In the genomic region with DNA sequence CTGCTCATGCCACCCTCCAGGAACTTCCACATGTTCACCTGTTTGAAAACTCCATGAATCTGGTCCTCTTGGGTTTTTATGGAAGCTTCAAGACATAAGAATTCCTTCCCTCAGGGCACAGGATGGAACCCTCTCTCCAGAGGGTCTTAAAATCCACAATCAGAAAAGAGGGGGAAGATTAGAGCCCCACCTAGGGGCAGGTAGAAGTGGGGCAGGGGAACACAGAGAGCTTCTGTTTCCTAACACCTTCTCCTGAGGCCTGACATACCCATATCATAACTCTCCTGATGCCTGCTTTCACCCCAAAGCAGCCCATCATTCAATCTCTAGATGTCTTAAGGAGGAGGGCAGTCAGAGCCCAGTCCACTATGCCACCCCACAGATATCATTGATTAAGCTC, we compare ENCODE assay signal across 19 cellular contexts.
DNase-seq lines count a peak whose midpoint lies in the region; ATAC-seq, FAIRE-seq and TF ChIP-seq lines count a peak whose summit lies in the region.
"Had no signal": no experiment of that assay in that cellular context is flagged by ENCODE, and none has a peak within 500 bp of the region (broad histone marks: within the 10 kb centered on the region; RNA-seq: fewer than 3 reads in every experiment).

No MANE protein-coding gene starts in this region.

- CTCF ChIA-PET in WTC11 (lab: Charles Lee) (interaction anchor here (0.5 to 1.5 kb wide), 4 partner anchors 48 to 829 kb away, joined by 3 to 5 read pairs (median 4); no protein-coding TSS in a partner anchor), Caco-2 (lab: Charles Lee) (no interaction called here)

- H3K18ac ChIP-seq in H9 (ENCODE audit: insufficient read length, low read depth, low read length) (no peak overlapping the region), mesendoderm (ENCODE audit: low read length) (no peak overlapping the region)

- peaks cover 12 to 14% of the 10 kb centered on the region in 2 experiments for H3K9me3 Mint-ChIP-seq in H9
- peaks cover 32% of the 10 kb centered on the region for H3K9me3 Mint-ChIP-seq in WTC11
- peaks cover 19% of the 10 kb centered on the region for H3K9me3 Mint-ChIP-seq in Caco-2 (ENCODE audit: unreplicated experiment)

- intact Hi-C loops in kidney (cut with DNase I) (no loop called here), Caco-2 (cut with micrococcal nuclease; ENCODE audit: unreplicated experiment) (no loop called here)

- H3K4ac ChIP-seq in H9 (ENCODE audit: low read depth, low read length) (no peak overlapping the region), mesendoderm (ENCODE audit: low read depth, low read length) (no peak overlapping the region)

- no peak overlapping the region for H3K14ac ChIP-seq in H9 (ENCODE audit: insufficient read depth, low read length)

- H4K5ac ChIP-seq in H9 (ENCODE audit: insufficient read length, low read depth, low read length) (no peak overlapping the region), mesendoderm (ENCODE audit: low read length) (no peak overlapping the region)

- H3K4me1 ChIP-seq in H9 (ENCODE audit: insufficient read depth, low read length) (no peaks in the 10 kb centered on the region), mesendoderm (ENCODE audit: control insufficient read depth, low read depth, low read length) (no peaks in the 10 kb centered on the region), kidney (ENCODE audit: control insufficient read depth in 1 of 2, insufficient read depth in 1 of 2, low read depth in 1 of 2, low read length in 2 of 2) (no peaks in the 10 kb centered on the region), Caco-2 (no peaks in the 10 kb centered on the region)
- H3K4me1 ChIP-seq: gastroesophageal sphincter had no signal

- H3K4me1 Mint-ChIP-seq in H9, result peaks cover 5 to 8% of the 10 kb centered on the region in 2 experiments; a peak in 3 of 4 replicates
- peaks cover 12% of the 10 kb centered on the region for H3K4me1 Mint-ChIP-seq in WTC11
- no peaks in the 10 kb centered on the region for H3K4me1 Mint-ChIP-seq in Caco-2 (ENCODE audit: low read depth, unreplicated experiment)
- H3K4me1 Mint-ChIP-seq: T-helper 17 cell had no signal

- H3K9me3 ChIP-seq in H9 (ENCODE audit: control insufficient read depth, low read depth, low read length) (no peaks in the 10 kb centered on the region), kidney (ENCODE audit: control insufficient read depth in 1 of 2, low read length in 2 of 2) (no peaks in the 10 kb centered on the region), Caco-2 (no peaks in the 10 kb centered on the region)

- H2BK12ac ChIP-seq in H9 (ENCODE audit: insufficient read length, low read depth, low read length), result no peak overlapping the region

- H3K27ac ChIP-seq in H9 (ENCODE audit: insufficient read length, low read depth, low read length) (no peak overlapping the region), mesendoderm (ENCODE audit: low read depth, low read length) (no peak overlapping the region), kidney (ENCODE audit: low read depth in 2 of 2, low read length in 2 of 2) (no peak overlapping the region)
- H3K27ac ChIP-seq: gastroesophageal sphincter, VCaP had no signal

- H2AFZ ChIP-seq in H9 (ENCODE audit: low read length), result no peak overlapping the region

- no peak overlapping the region for H2BK20ac ChIP-seq in H9 (ENCODE audit: low read depth, low read length, poor library complexity, severe bottlenecking)

- H3K4me3 ChIP-seq in GM12864 (ENCODE audit: low read depth, low read length) (no peak overlapping the region), mesendoderm (ENCODE audit: low read length) (no peak overlapping the region), kidney (ENCODE audit: low read length in 2 of 2) (no peak overlapping the region), Caco-2 (ENCODE audit: low read depth, low read length) (no peak overlapping the region)
- H3K4me3 ChIP-seq: gastroesophageal sphincter had no signal

- DNase-seq in GM12864 (ENCODE audit: low read depth) (no peak), H9 (no peak), WTC11 (ENCODE audit: low spot score) (no peak), mesendoderm (peak; percentile 50), kidney (no peak), Caco-2 (no peak)
- DNase-seq: activated CD4-positive, alpha-beta T cell treated with anti-CD3 and anti-CD28 coated beads, Interleukin-2, amount 50 U/mL, for 4 hours; activated gamma-delta T cell; erythroblast; midbrain; MV-4-11; NCI-H2029; substantia nigra; T-helper 17 cell had no signal

- H3K27me3 ChIP-seq in H9 (ENCODE audit: insufficient read depth, low read length), result no peaks in the 10 kb centered on the region
- no peaks in the 10 kb centered on the region for H3K27me3 ChIP-seq in mesendoderm (ENCODE audit: insufficient read depth, low read length, poor library complexity)
- no peaks in the 10 kb centered on the region for H3K27me3 ChIP-seq in Caco-2 (replicated peaks; ENCODE audit: control insufficient read depth, insufficient read depth, low read length)
- H3K27me3 ChIP-seq: gastroesophageal sphincter had no signal

- H3K23ac ChIP-seq in H9 (ENCODE audit: insufficient read length, low read depth, low read length), result no peak overlapping the region
- H3K23ac ChIP-seq in mesendoderm (ENCODE audit: low read length), result no peak overlapping the region

- no peak overlapping the region for H4K8ac ChIP-seq in H9 (replicated peaks; ENCODE audit: insufficient read length, low read depth, low read length)
- H4K8ac ChIP-seq in mesendoderm (ENCODE audit: low read depth, low read length), result no peak overlapping the region

- no TSS peak for BruUV-seq in Caco-2 (replicated peaks; lab: Mats Ljungman, UMichigan)

- no peak overlapping the region for H2BK120ac ChIP-seq in H9 (ENCODE audit: low read depth, low read length, poor library complexity, severe bottlenecking)
- H2BK120ac ChIP-seq in mesendoderm (ENCODE audit: low read depth, low read length), result no peak overlapping the region

- H3K4me2 ChIP-seq in H9 (ENCODE audit: insufficient read depth, insufficient read length, low read length) (no peak overlapping the region), mesendoderm (ENCODE audit: low read length) (no peak overlapping the region)

- H3K36me3 Mint-ChIP-seq in H9 (ENCODE audit: insufficient read depth in 1 of 3, low read depth in 3 of 3) (peaks cover 2 to 9% (median 8%) of the 10 kb centered on the region in 3 experiments; a peak in 5 of 7 replicates), WTC11 (peaks cover 14% of the 10 kb centered on the region), Caco-2 (ENCODE audit: insufficient read depth, unreplicated experiment) (no peaks in the 10 kb centered on the region)

- H4K20me1 ChIP-seq in H9 (ENCODE audit: control insufficient read depth, insufficient read depth, insufficient read length), result no peaks in the 10 kb centered on the region

- no peak overlapping the region for H3T11ph ChIP-seq in H9 (ENCODE audit: low read length)

- H3K23me2 ChIP-seq in H9 (ENCODE audit: insufficient read length, low read depth, low read length, poor library complexity, severe bottlenecking), result no peaks in the 10 kb centered on the region

- H3K79me2 ChIP-seq in H9 (ENCODE audit: insufficient read depth, low read length), result no peaks in the 10 kb centered on the region
- no peaks in the 10 kb centered on the region for H3K79me2 ChIP-seq in mesendoderm (ENCODE audit: control insufficient read depth, insufficient read depth, low read length)

- POLR2A ChIA-PET in WTC11 (lab: Charles Lee) (no interaction called here), Caco-2 (lab: Charles Lee) (no interaction called here)

- FAIRE-seq in kidney (lab: Jason Lieb, UNC), result no peak

- H3K36me3 ChIP-seq in mesendoderm (ENCODE audit: control insufficient read depth, insufficient read depth, low read length) (no peaks in the 10 kb centered on the region), kidney (ENCODE audit: control insufficient read depth in 1 of 2, insufficient read depth in 2 of 2, low read length in 2 of 2) (no peaks in the 10 kb centered on the region), Caco-2 (ENCODE audit: control insufficient read depth, insufficient read depth, low read length) (no peaks in the 10 kb centered on the region)
- H3K36me3 ChIP-seq: gastroesophageal sphincter had no signal

- ATAC-seq in WTC11, result peak; percentile 88
- no peak for ATAC-seq in HG02798 (IDR thresholded peaks at IDR 0.05; ENCODE audit: poor library complexity, unreplicated experiment)
- ATAC-seq: gastroesophageal sphincter; left lobe of liver; natural killer cell treated with Interleukin-12 subunit alpha and Interleukin-12 subunit beta and Interleukin-15 and Interleukin-18, amount 100 ng/mL, for 72 hours; T-helper 17 cell had no signal

- no peak overlapping the region for H3K4me3 Mint-ChIP-seq in H9
- no peak overlapping the region for H3K4me3 Mint-ChIP-seq in WTC11
- no peak overlapping the region for H3K4me3 Mint-ChIP-seq in Caco-2 (ENCODE audit: unreplicated experiment)
- H3K4me3 Mint-ChIP-seq: natural killer cell treated with Interleukin-12 subunit alpha and Interleukin-12 subunit beta and Interleukin-15 and Interleukin-18, amount 100 ng/mL, for 72 hours; T-helper 17 cell had no signal

- H3K56ac ChIP-seq in H9 (ENCODE audit: insufficient read length, low read depth, low read length) (no peak overlapping the region), mesendoderm (ENCODE audit: low read length) (no peak overlapping the region)

- H3K79me1 ChIP-seq in H9 (ENCODE audit: insufficient read depth, low read depth, low read length, poor library complexity, severe bottlenecking) (no peaks in the 10 kb centered on the region), mesendoderm (ENCODE audit: low read length) (no peaks in the 10 kb centered on the region)

- H3K27ac Mint-ChIP-seq in H9 (no peak overlapping the region), WTC11 (no peak overlapping the region), Caco-2 (ENCODE audit: unreplicated experiment) (no peak overlapping the region)
- H3K27ac Mint-ChIP-seq: natural killer cell treated with Interleukin-12 subunit alpha and Interleukin-12 subunit beta and Interleukin-15 and Interleukin-18, amount 100 ng/mL, for 72 hours; T-helper 17 cell had no signal

- H2BK5ac ChIP-seq in H9 (ENCODE audit: insufficient read length, low read length) (no peak overlapping the region), mesendoderm (ENCODE audit: low read length) (no peak overlapping the region)

- no peak overlapping the region for H3K9ac ChIP-seq in H9 (ENCODE audit: extremely low read depth, insufficient read length, low read length)
- no peak overlapping the region for H3K9ac ChIP-seq in mesendoderm (ENCODE audit: low read length)
- no peak overlapping the region for H3K9ac ChIP-seq in kidney (ENCODE audit: low read length in 2 of 2)

- H2AK5ac ChIP-seq in H9 (ENCODE audit: insufficient read length, low read length), result no peak overlapping the region
- H2AK5ac ChIP-seq in mesendoderm (ENCODE audit: low read length), result no peak overlapping the region

- no peaks in the 10 kb centered on the region for H3K27me3 Mint-ChIP-seq in H9 (ENCODE audit: low read depth)
- no peaks in the 10 kb centered on the region for H3K27me3 Mint-ChIP-seq in WTC11 (ENCODE audit: low read depth)
- no peaks in the 10 kb centered on the region for H3K27me3 Mint-ChIP-seq in Caco-2 (ENCODE audit: insufficient read depth, unreplicated experiment)
- H3K27me3 Mint-ChIP-seq: natural killer cell treated with Interleukin-12 subunit alpha and Interleukin-12 subunit beta and Interleukin-15 and Interleukin-18, amount 100 ng/mL, for 72 hours; T-helper 17 cell had no signal

- no peak overlapping the region for H4K91ac ChIP-seq in H9 (ENCODE audit: insufficient read length, low read depth, low read length)

- TF ChIP-seq CTCF in GM12864 (IDR thresholded peaks at IDR 0.05; ENCODE audit: low read depth, low read length, missing control alignments), result peak; percentile 53
- peak; percentile 67 for TF ChIP-seq CTCF in H9 (conservative IDR thresholded peaks at IDR 0.05)
- no peak for TF ChIP-seq CTCF in WTC11 (IDR thresholded peaks at IDR 0.05)
- no peak for TF ChIP-seq CTCF in kidney (IDR thresholded peaks at IDR 0.05; ENCODE audit: borderline replicate concordance, extremely low read depth, insufficient read depth)
- TF ChIP-seq CTCF in Caco-2 (IDR thresholded peaks at IDR 0.05; ENCODE audit: insufficient read depth in 1 of 2, low read depth in 1 of 2, low read length in 1 of 2, severe bottlenecking in 1 of 2, unreplicated experiment in 1 of 2), result no peak

- H2BK15ac ChIP-seq in H9 (ENCODE audit: low read depth, low read length), result no peak overlapping the region
- H2BK15ac ChIP-seq in mesendoderm (replicated peaks; ENCODE audit: low read depth), result no peak overlapping the region

Comparison
In these comparisons a context has a peak if more than half of its experiments do, and no peak if none do; other contexts are left out.
1. CTCF ChIP-seq: peak in GM12864 (single experiment) and H9 (single experiment); none in WTC11 (single experiment), kidney (single experiment) and Caco-2 (0 of 2).